25 cellular contexts compared by ENCODE assay signal in genomic region chr11:109898592-109898991, GRCh38.
"Had no signal": no experiment of that assay in that cellular context is flagged by ENCODE, and none has a peak within 500 bp of the region (broad histone marks: within the 10 kb centered on the region; RNA-seq: fewer than 3 reads in every experiment).

No MANE protein-coding gene starts in this region.

- H3K27me3 ChIP-seq: colonic mucosa, esophagus muscularis mucosa, esophagus squamous epithelium, foreskin keratinocyte, gastrocnemius medialis, gastroesophageal sphincter, heart left ventricle, hepatocyte had no signal

- DNase-seq: colonic mucosa; cortex of kidney; dermis blood vessel endothelial cell; dorsolateral prefrontal cortex; effector CD4-positive, alpha-beta T cell; effector CD8-positive, alpha-beta T cell; effector memory CD4-positive, alpha-beta T cell; effector memory CD8-positive, alpha-beta T cell; endodermal cell; erythroblast; esophagus squamous epithelium; foreskin fibroblast; foreskin keratinocyte; foreskin melanocyte; gastrocnemius medialis; glutamatergic neuron; head of caudate nucleus; heart left ventricle; heart right ventricle had no signal

- H3K4me2 ChIP-seq: hepatocyte had no signal

- H3K36me3 ChIP-seq: colonic mucosa, esophagus muscularis mucosa, esophagus squamous epithelium, gastrocnemius medialis, gastroesophageal sphincter, heart left ventricle, heart right ventricle had no signal

- H3K9me3 ChIP-seq: colonic mucosa, esophagus squamous epithelium, gastrocnemius medialis had no signal

- H3K4me3 ChIP-seq: colonic mucosa, coronary artery, dorsolateral prefrontal cortex, esophagus muscularis mucosa, esophagus squamous epithelium, gastrocnemius medialis, gastroesophageal sphincter, heart left ventricle, heart right ventricle, hepatocyte had no signal

- H3K27ac ChIP-seq: colonic mucosa, coronary artery, dorsolateral prefrontal cortex, epithelial cell of prostate, esophagus muscularis mucosa, esophagus squamous epithelium, foreskin keratinocyte, gastrocnemius medialis, gastroesophageal sphincter, heart left ventricle, heart right ventricle, hepatocyte had no signal

- H3K79me2 ChIP-seq: hepatocyte had no signal

- ATAC-seq: effector memory CD8-positive, alpha-beta T cell; esophagus mucosa; foreskin keratinocyte; gastrocnemius medialis; gastroesophageal sphincter; heart left ventricle; heart right ventricle had no signal

- H2AFZ ChIP-seq: hepatocyte had no signal

- H3K4me1 ChIP-seq: colonic mucosa, esophagus muscularis mucosa, esophagus squamous epithelium, foreskin keratinocyte, gastrocnemius medialis, gastroesophageal sphincter, heart left ventricle, heart right ventricle had no signal
